ENCODE assay signal across 13 cellular contexts in the genomic region with DNA sequence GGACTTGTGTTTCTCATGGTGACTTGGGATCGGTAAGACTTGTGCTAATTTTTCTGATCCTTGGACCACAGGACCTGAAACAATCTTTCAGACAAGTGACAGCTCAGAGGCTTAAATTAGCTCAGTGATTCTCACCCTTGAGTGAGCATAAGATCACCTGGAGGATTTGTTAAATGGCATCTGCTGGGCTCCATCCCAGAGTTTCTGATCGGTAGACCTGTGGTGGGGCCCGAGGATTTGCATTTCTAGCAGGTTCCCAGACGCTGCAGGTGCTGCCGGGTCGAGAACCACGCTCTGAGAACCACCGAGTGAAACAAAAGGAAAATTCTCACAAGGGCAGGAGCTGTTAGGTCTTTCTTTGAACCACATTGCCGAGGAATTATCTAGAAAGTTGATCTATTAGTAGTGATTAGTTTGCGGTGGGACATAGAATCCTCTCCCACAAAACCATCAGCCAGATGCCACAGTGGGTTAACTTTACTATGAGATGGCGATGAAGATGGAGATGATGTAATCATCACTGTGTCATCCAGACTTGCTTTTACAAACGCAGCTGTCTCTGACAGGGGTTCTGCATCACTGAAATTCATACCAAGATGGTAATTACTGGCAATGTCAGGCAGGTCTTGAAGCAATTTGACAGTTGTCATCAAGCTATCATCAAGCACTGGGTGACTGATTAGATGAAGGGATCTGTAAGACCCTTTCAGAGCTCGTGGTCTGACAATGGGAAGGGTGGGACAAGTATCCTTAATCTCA.
"Had no signal": no experiment of that assay in that cellular context is flagged by ENCODE, and none has a peak within 500 bp of the region (broad histone marks: within the 10 kb centered on the region; RNA-seq: fewer than 3 reads in every experiment).

No MANE protein-coding gene starts in this region.

- H3K4me2 ChIP-seq: hepatocyte, neural progenitor cell had no signal

- H3K27ac ChIP-seq: hepatocyte, neural progenitor cell, prostate gland, right atrium auricular region, stomach, testis had no signal

- H3K27me3 ChIP-seq: hepatocyte, neural progenitor cell, right atrium auricular region, testis had no signal

- H3K4me1 ChIP-seq: prostate gland, right atrium auricular region, testis had no signal

- H3K79me2 ChIP-seq: hepatocyte had no signal

- H2AFZ ChIP-seq: hepatocyte, neural progenitor cell had no signal

- H3K9me3 ChIP-seq: prostate gland, right atrium auricular region, stomach, testis had no signal

- H3K9ac ChIP-seq: neural progenitor cell had no signal

- H3K36me3 ChIP-seq: neural progenitor cell, prostate gland, right atrium auricular region, stomach had no signal

- ATAC-seq: activated CD4-positive, alpha-beta T cell treated with anti-CD3 and anti-CD28 coated beads for 36 hours; stimulated activated effector memory CD8-positive, alpha-beta T cell treated with anti-CD3 and anti-CD28 coated beads, Interleukin-12 subunit alpha, Interleukin-12 subunit beta, amount 100 ng/mL, for 72 hours; WTC11 had no signal

- H3K4me3 ChIP-seq: hepatocyte, neural progenitor cell, prostate gland, right atrium auricular region, stomach, testis had no signal

- DNase-seq: activated CD4-positive, alpha-beta memory T cell treated with anti-CD3 and anti-CD28 coated beads for 36 hours; activated CD4-positive, alpha-beta T cell treated with anti-CD3 and anti-CD28 coated beads for 36 hours; effector CD4-positive, alpha-beta T cell; naive B cell; stimulated activated CD4-positive, alpha-beta T cell treated with anti-CD3 and anti-CD28 coated beads, Interleukin-4, amount 100 ng/mL, for 24 hours; stomach; testis had no signal
